In the genomic region with DNA sequence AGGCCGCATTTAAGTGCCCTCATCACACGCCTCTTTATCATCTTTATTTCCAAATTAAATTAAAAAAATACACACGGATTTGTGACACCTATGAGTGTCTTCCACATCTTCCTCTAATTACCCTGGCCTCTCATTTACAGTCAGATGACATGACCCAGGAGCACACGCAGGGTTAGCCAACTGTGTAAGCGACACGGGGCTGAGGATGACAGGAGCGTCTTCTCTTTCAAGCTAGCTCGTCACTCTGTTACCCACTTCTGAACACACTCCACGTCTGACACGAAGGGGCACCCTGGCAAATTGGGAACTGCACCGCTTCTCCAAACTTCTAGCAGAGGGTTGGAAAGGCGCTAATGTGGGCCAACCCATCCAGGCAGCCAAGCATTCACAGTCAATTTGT, we compare ENCODE assay signal across 25 cellular contexts.
"Had no signal": no experiment of that assay in that cellular context is flagged by ENCODE, and none has a peak within 500 bp of the region (broad histone marks: within the 10 kb centered on the region; RNA-seq: fewer than 3 reads in every experiment).

No MANE protein-coding gene starts in this region.

- ATAC-seq: activated T-cell treated with anti-CD3 and anti-CD28 coated beads, Interleukin-2, amount 50 U/mL, for 72 hours; PC-3; T-helper 17 cell had no signal

- H3K9me3 Mint-ChIP-seq: activated CD4-positive, alpha-beta memory T cell treated with anti-CD3 and anti-CD28 coated beads for 36 hours had no signal

- H3K4me3 Mint-ChIP-seq: activated CD4-positive, alpha-beta memory T cell treated with anti-CD3 and anti-CD28 coated beads for 36 hours; activated CD4-positive, alpha-beta T cell treated with anti-CD3 and anti-CD28 coated beads, Interleukin-2, amount 10 ng/mL, durations not matched to agents 7 days and 5 days; activated naive CD8-positive, alpha-beta T cell treated with anti-CD3 and anti-CD28 coated beads, Interleukin-2, amount 10 ng/mL, durations not matched to agents 7 days and 5 days; activated T-cell treated with anti-CD3 and anti-CD28 coated beads, Interleukin-2, amount 50 U/mL, for 72 hours; T-helper 17 cell had no signal

- H3K9me3 ChIP-seq: adrenal gland had no signal

- DNase-seq: activated CD4-positive, alpha-beta memory T cell treated with anti-CD3 and anti-CD28 coated beads for 36 hours; activated CD4-positive, alpha-beta T cell treated with anti-CD3 and anti-CD28 coated beads, Interleukin-2, amount 10 ng/mL, durations not matched to agents 7 days and 5 days; activated CD4-positive, CD25-positive, alpha-beta regulatory T cell; activated CD8-positive, alpha-beta memory T cell treated with anti-CD3 and anti-CD28 coated beads for 24 hours; activated gamma-delta T cell treated with Interleukin-2 at 50 U/mL for 16 hours; activated naive CD4-positive, alpha-beta T cell treated with anti-CD3 and anti-CD28 coated beads, Interleukin-2, amount 50 U/mL, for 16 hours; activated naive CD8-positive, alpha-beta T cell treated with anti-CD3 and anti-CD28 coated beads, Interleukin-2, amount 10 ng/mL, durations not matched to agents 7 days and 5 days; activated T-cell treated with anti-CD3 and anti-CD28 coated beads, Interleukin-2, amount 50 U/mL, for 72 hours; adrenal gland; aorta; central memory CD4-positive, alpha-beta T cell; Karpas-422; NCI-H1105 treated with DMSO at 0.1 percent for 48 hours; NCI-H146; NCI-H187 treated with DMSO at 0.1 percent for 48 hours; NCI-H2081 treated with DMSO at 0.1 percent for 48 hours; NCI-H446; NCI-H524; PC-3; SHP77 treated with DMSO at 0.1 percent for 48 hours; T-helper 17 cell; T-helper 9 cell had no signal

- H3K36me3 Mint-ChIP-seq: activated CD4-positive, alpha-beta memory T cell treated with anti-CD3 and anti-CD28 coated beads for 36 hours had no signal

- FAIRE-seq: RCC 7860, TTC549 had no signal

- H3K4me1 ChIP-seq: adrenal gland had no signal

- H3K27ac ChIP-seq: adrenal gland had no signal

- H3K27me3 Mint-ChIP-seq: activated CD4-positive, alpha-beta T cell treated with anti-CD3 and anti-CD28 coated beads, Interleukin-2, amount 10 ng/mL, durations not matched to agents 7 days and 5 days had no signal

- H3K4me3 ChIP-seq: adrenal gland had no signal

- H3K27me3 ChIP-seq: adrenal gland had no signal

- H3K27ac Mint-ChIP-seq: activated CD4-positive, alpha-beta memory T cell treated with anti-CD3 and anti-CD28 coated beads for 36 hours; activated CD4-positive, alpha-beta T cell treated with anti-CD3 and anti-CD28 coated beads, Interleukin-2, amount 10 ng/mL, durations not matched to agents 7 days and 5 days; activated naive CD8-positive, alpha-beta T cell treated with anti-CD3 and anti-CD28 coated beads, Interleukin-2, amount 10 ng/mL, durations not matched to agents 7 days and 5 days; activated T-cell treated with anti-CD3 and anti-CD28 coated beads, Interleukin-2, amount 50 U/mL, for 72 hours; activated T-helper 2 cell treated with anti-CD3 and anti-CD28 coated beads, Interferon-gamma antibody, Interleukin-2, Interleukin-4, amounts not matched to agents 10 μg/mL and 5 μg/mL and 100 μg/mL, durations not matched to agents 14 hours and 24 hours and 36 hours; T-helper 17 cell had no signal
